In genomic region chr2:215140166-215140707, GRCh38 we compare ENCODE assay signal across 27 cellular contexts. TPM values are rescaled to one million over a fixed set of nuclear protein-coding genes. Genes with fewer than 3 reads are reported as not detected.
"Had no signal": no experiment of that assay in that cellular context is flagged by ENCODE, and none has a peak within 500 bp of the region (broad histone marks: within the 10 kb centered on the region; RNA-seq: fewer than 3 reads in every experiment).

No MANE protein-coding gene starts in this region.

- H3K36me3 ChIP-seq: cardiac muscle cell, gastrocnemius medialis, right atrium auricular region, transverse colon, vagina had no signal

- H3K27ac Mint-ChIP-seq: activated CD4-positive, alpha-beta memory T cell treated with anti-CD3 and anti-CD28 coated beads for 36 hours; activated CD4-positive, alpha-beta T cell treated with anti-CD3 and anti-CD28 coated beads for 36 hours; activated naive CD8-positive, alpha-beta T cell; activated T-helper 1 cell treated with anti-CD3 and anti-CD28 coated beads, Interleukin-12 subunit alpha, Interleukin-12 subunit beta, Interleukin-2, Interleukin-4 antibody, amounts not matched to agents 30 ng/mL and 10 ng/mL and 1 ng/mL, durations not matched to agents 14 hours and 24 hours and 36 hours; naive B cell had no signal

- ATAC-seq: activated CD4-positive, alpha-beta T cell treated with anti-CD3 and anti-CD28 coated beads for 36 hours; gastrocnemius medialis; mucosa of descending colon; stimulated activated naive CD8-positive, alpha-beta T cell treated with anti-CD3 and anti-CD28 coated beads, Interleukin-15, Interleukin-2, amounts not matched to agents 100 U/mL and 50 U/mL, for 24 hours had no signal

- H3K9me3 Mint-ChIP-seq: activated CD4-positive, alpha-beta memory T cell treated with anti-CD3 and anti-CD28 coated beads for 36 hours; activated T-helper 1 cell treated with anti-CD3 and anti-CD28 coated beads, Interleukin-12 subunit alpha, Interleukin-12 subunit beta, Interleukin-2, Interleukin-4 antibody, amounts not matched to agents 30 ng/mL and 10 ng/mL and 1 ng/mL, durations not matched to agents 14 hours and 24 hours and 36 hours; neural crest cell had no signal

- H3K36me3 Mint-ChIP-seq: activated CD4-positive, alpha-beta memory T cell treated with anti-CD3 and anti-CD28 coated beads for 36 hours; naive B cell had no signal

- H3K4me3 Mint-ChIP-seq: activated CD4-positive, alpha-beta memory T cell treated with anti-CD3 and anti-CD28 coated beads for 36 hours; activated CD4-positive, alpha-beta T cell treated with anti-CD3 and anti-CD28 coated beads for 36 hours; activated naive CD8-positive, alpha-beta T cell; activated T-helper 1 cell treated with anti-CD3 and anti-CD28 coated beads, Interleukin-12 subunit alpha, Interleukin-12 subunit beta, Interleukin-2, Interleukin-4 antibody, amounts not matched to agents 30 ng/mL and 10 ng/mL and 1 ng/mL, durations not matched to agents 14 hours and 24 hours and 36 hours; neural crest cell had no signal

- H3K4me1 Mint-ChIP-seq: naive B cell, neural crest cell had no signal

- H3K27ac ChIP-seq: cardiac muscle cell, gastrocnemius medialis, right atrium auricular region, transverse colon, vagina had no signal

- H3K4me1 ChIP-seq: gastrocnemius medialis, right atrium auricular region, transverse colon, vagina had no signal

- H3K9me3 ChIP-seq: gastrocnemius medialis, mucosa of descending colon, right atrium auricular region, transverse colon, vagina had no signal

- H3K4me3 ChIP-seq: cardiac muscle cell, gastrocnemius medialis, mucosa of descending colon, right atrium auricular region, transverse colon, vagina had no signal

- H3K27me3 ChIP-seq: cardiac muscle cell, gastrocnemius medialis, right atrium auricular region, transverse colon, vagina had no signal

- DNase-seq: activated CD4-positive, alpha-beta memory T cell treated with anti-CD3 and anti-CD28 coated beads for 36 hours; activated CD4-positive, alpha-beta T cell treated with anti-CD3 and anti-CD28 coated beads for 36 hours; activated gamma-delta T cell treated with Interleukin-2 at 50 U/mL for 16 hours; activated T-cell treated with anti-CD3 and anti-CD28 coated beads for 4 hours; dermis blood vessel endothelial cell; effector memory CD4-positive, alpha-beta T cell; gastrocnemius medialis; head of caudate nucleus; kidney glomerular epithelial cell; mesenchymal stem cell; mucosa of descending colon; naive B cell; stimulated activated naive CD8-positive, alpha-beta T cell treated with anti-CD3 and anti-CD28 coated beads, Interleukin-15, Interleukin-2, amounts not matched to agents 100 U/mL and 50 U/mL, for 24 hours; substantia nigra; T-helper 2 cell; transverse colon had no signal

RNA-seq across cellular contexts. Expression of gene ABCA12, which starts 1.8 kb away (rescaled TPM):
- total RNA-seq: activated CD4-positive, alpha-beta memory T cell treated with anti-CD3 and anti-CD28 coated beads for 36 hours; activated CD4-positive, alpha-beta T cell treated with anti-CD3 and anti-CD28 coated beads for 36 hours; activated T-helper 1 cell treated with anti-CD3 and anti-CD28 coated beads, Interleukin-12 subunit alpha, Interleukin-12 subunit beta, Interleukin-2, Interleukin-4 antibody, amounts not matched to agents 30 ng/mL and 10 ng/mL and 1 ng/mL, durations not matched to agents 14 hours and 24 hours and 36 hours; cardiac muscle cell; endothelial cell of umbilical vein; gastrocnemius medialis; liver; omental fat pad; posterior vena cava; skeletal muscle tissue had no signal
- polyA plus RNA-seq: cardiac muscle cell, endothelial cell of umbilical vein had no signal
